ENCODE assay signal across 32 cellular contexts in the genomic region with DNA sequence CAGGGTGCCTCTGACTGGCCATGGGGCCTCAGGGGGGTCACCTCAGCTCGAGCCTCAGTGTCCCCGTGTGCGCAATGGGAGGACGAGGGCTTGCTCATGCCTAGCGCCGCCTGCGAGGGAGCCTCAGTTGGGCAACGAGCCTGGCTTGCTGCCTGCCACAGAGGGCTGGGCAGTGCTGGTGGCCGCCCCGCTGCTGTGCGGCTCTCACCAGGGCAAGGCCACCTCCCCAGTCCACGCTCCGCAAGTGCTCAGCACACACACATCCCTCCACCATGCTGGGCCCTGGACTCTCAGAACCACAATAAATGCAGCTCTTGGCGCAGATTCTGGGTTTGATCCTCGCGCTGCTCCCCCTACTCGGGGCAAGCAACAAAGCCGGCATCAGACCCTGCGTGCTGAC.
"Had no signal": no experiment of that assay in that cellular context is flagged by ENCODE, and none has a peak within 500 bp of the region (broad histone marks: within the 10 kb centered on the region; RNA-seq: fewer than 3 reads in every experiment).

No MANE protein-coding gene starts in this region.

- H3K4me3 Mint-ChIP-seq: activated CD4-positive, alpha-beta memory T cell treated with anti-CD3 and anti-CD28 coated beads for 36 hours; activated CD4-positive, alpha-beta T cell treated with anti-CD3 and anti-CD28 coated beads for 36 hours; activated CD4-positive, alpha-beta T cell treated with anti-CD3 and anti-CD28 coated beads, Interleukin-2, amount 10 ng/mL, durations not matched to agents 24 days and 14 days; activated naive CD8-positive, alpha-beta T cell; activated T-cell treated with anti-CD3 and anti-CD28 coated beads, Interleukin-2, amount 50 U/mL, for 4 hours; activated T-helper 17 cell treated with anti-CD3 and anti-CD28 coated beads, Interleukin-2, amount 50 U/mL, for 72 hours; central memory CD8-positive, alpha-beta T cell; dendritic cell treated with granulocyte-macrophage colony-stimulating factor and Interleukin-4, amounts not matched to agents 40 ng/mL and 50 ng/mL, for 4 days; endodermal cell; T-helper 17 cell; T-helper 2 cell treated with Interferon-gamma antibody and Interleukin-4, amounts not matched to agents 5 μg/mL and 100 μg/mL, for 36 hours had no signal

- H3K4me1 Mint-ChIP-seq: activated CD4-positive, alpha-beta T cell treated with anti-CD3 and anti-CD28 coated beads for 36 hours; activated CD4-positive, alpha-beta T cell treated with anti-CD3 and anti-CD28 coated beads, Interleukin-2, amount 10 ng/mL, durations not matched to agents 24 days and 14 days; activated T-helper 17 cell treated with anti-CD3 and anti-CD28 coated beads, Interleukin-2, amount 50 U/mL, for 72 hours; central memory CD8-positive, alpha-beta T cell had no signal

- ATAC-seq: activated CD4-positive, alpha-beta T cell treated with anti-CD3 and anti-CD28 coated beads for 36 hours; activated T-cell treated with anti-CD3 and anti-CD28 coated beads, Interleukin-2, amount 50 U/mL, for 4 hours; activated T-helper 17 cell treated with anti-CD3 and anti-CD28 coated beads, Interleukin-2, amount 50 U/mL, for 72 hours; esophagus mucosa; T-helper 17 cell had no signal

- H3K4me3 ChIP-seq: coronary artery, dorsolateral prefrontal cortex had no signal

- FAIRE-seq: astrocyte, bronchial epithelial cell, frontal cortex had no signal

- DNase-seq: activated CD4-positive, alpha-beta memory T cell treated with anti-CD3 and anti-CD28 coated beads for 36 hours; activated CD4-positive, alpha-beta T cell treated with anti-CD3 and anti-CD28 coated beads for 36 hours; activated CD4-positive, alpha-beta T cell treated with anti-CD3 and anti-CD28 coated beads, Interleukin-2, amount 10 ng/mL, durations not matched to agents 24 days and 14 days; activated CD4-positive, CD25-positive, alpha-beta regulatory T cell; activated CD4-positive, CD25-positive, alpha-beta regulatory T cell treated with anti-CD3 and anti-CD28 coated beads, Interleukin-2, amount 50 U/mL, for 72 hours; activated effector memory CD4-positive, alpha-beta T cell treated with Interleukin-2 at 50 U/mL for 16 hours; activated gamma-delta T cell treated with Interleukin-2 at 50 U/mL for 16 hours; activated naive CD4-positive, alpha-beta T cell treated with anti-CD3 and anti-CD28 coated beads, Interleukin-2, amount 50 U/mL, for 16 hours; activated naive CD4-positive, alpha-beta T cell treated with Interleukin-2 at 50 U/mL for 16 hours; activated T-cell treated with anti-CD3 and anti-CD28 coated beads, Interleukin-2, amount 50 U/mL, for 4 hours; amniotic stem cell; anterior cingulate cortex; brain microvascular endothelial cell; dorsolateral prefrontal cortex; effector memory CD4-positive, alpha-beta T cell; endodermal cell; foreskin fibroblast; head of caudate nucleus; T-helper 1 cell; T-helper 17 cell; T1000; WERI-Rb-1 had no signal

- H3K36me3 ChIP-seq: brain microvascular endothelial cell had no signal

- H3K36me3 Mint-ChIP-seq: activated CD4-positive, alpha-beta memory T cell treated with anti-CD3 and anti-CD28 coated beads for 36 hours; activated naive CD8-positive, alpha-beta T cell had no signal

- H3K9me3 Mint-ChIP-seq: activated CD4-positive, alpha-beta memory T cell treated with anti-CD3 and anti-CD28 coated beads for 36 hours; activated CD4-positive, alpha-beta T cell treated with anti-CD3 and anti-CD28 coated beads, Interleukin-2, amount 10 ng/mL, durations not matched to agents 24 days and 14 days; activated T-cell treated with anti-CD3 and anti-CD28 coated beads, Interleukin-2, amount 50 U/mL, for 4 hours; activated T-helper 17 cell treated with anti-CD3 and anti-CD28 coated beads, Interleukin-2, amount 50 U/mL, for 72 hours; central memory CD8-positive, alpha-beta T cell; dendritic cell treated with granulocyte-macrophage colony-stimulating factor and Interleukin-4, amounts not matched to agents 40 ng/mL and 50 ng/mL, for 4 days; endodermal cell; T-helper 2 cell treated with Interferon-gamma antibody and Interleukin-4, amounts not matched to agents 5 μg/mL and 100 μg/mL, for 36 hours had no signal

- H3K27me3 Mint-ChIP-seq: activated CD4-positive, alpha-beta T cell treated with anti-CD3 and anti-CD28 coated beads for 36 hours; activated naive CD8-positive, alpha-beta T cell; central memory CD8-positive, alpha-beta T cell had no signal

- H3K27ac ChIP-seq: brain microvascular endothelial cell, coronary artery, WERI-Rb-1 had no signal

- H3K27ac Mint-ChIP-seq: activated CD4-positive, alpha-beta memory T cell treated with anti-CD3 and anti-CD28 coated beads for 36 hours; activated CD4-positive, alpha-beta T cell treated with anti-CD3 and anti-CD28 coated beads for 36 hours; activated CD4-positive, alpha-beta T cell treated with anti-CD3 and anti-CD28 coated beads, Interleukin-2, amount 10 ng/mL, durations not matched to agents 24 days and 14 days; activated naive CD8-positive, alpha-beta T cell; activated T-helper 17 cell treated with anti-CD3 and anti-CD28 coated beads, Interleukin-2, amount 50 U/mL, for 72 hours; dendritic cell treated with granulocyte-macrophage colony-stimulating factor and Interleukin-4, amounts not matched to agents 40 ng/mL and 50 ng/mL, for 4 days; endodermal cell; T-helper 17 cell; T-helper 2 cell treated with Interferon-gamma antibody and Interleukin-4, amounts not matched to agents 5 μg/mL and 100 μg/mL, for 36 hours had no signal

- H3K27me3 ChIP-seq: brain microvascular endothelial cell had no signal
